In the genomic region with DNA sequence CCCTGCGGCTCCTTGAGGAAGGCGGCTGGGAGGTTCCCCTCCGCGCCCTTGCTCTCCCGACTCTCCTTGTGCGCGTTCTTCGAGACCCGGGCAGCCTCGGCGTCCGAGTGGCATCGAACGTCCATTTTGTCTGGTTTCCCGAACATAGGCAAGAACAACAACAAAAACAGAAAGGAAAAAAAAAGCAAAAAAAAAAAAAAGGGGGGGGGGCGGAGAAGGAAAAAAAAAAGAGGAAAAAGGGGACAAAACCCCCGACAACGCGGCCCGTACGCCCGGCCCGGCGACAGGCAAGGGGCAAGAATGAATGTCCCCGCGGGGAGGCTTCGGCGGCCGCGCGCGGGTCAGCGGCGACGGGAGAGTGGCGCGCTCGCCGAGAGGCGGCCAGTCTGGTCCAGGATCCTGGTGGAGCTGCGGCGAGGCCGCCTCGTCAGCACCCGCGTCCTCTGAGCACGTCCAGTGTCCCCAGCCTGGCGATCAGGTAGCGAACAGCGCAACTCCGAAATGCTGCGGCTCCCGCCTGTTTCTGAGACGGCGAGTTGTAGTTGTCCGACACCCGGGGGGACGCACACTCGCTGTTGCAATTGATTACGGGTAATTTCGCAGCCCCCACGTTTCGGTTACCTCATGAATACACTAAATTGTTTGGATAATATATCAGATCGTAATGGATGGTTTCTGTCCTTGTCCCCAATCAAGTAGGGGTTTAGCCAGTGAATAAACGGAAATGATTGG, we compare ENCODE assay signal across 9 cellular contexts. TPM values are rescaled to one million over a fixed set of nuclear protein-coding genes. Genes with fewer than 3 reads are reported as not detected.
DNase-seq lines count a peak whose midpoint lies in the region; ATAC-seq and TF ChIP-seq lines count a peak whose summit lies in the region.
"Had no signal": no experiment of that assay in that cellular context is flagged by ENCODE, and none has a peak within 500 bp of the region (broad histone marks: within the 10 kb centered on the region; RNA-seq: fewer than 3 reads in every experiment).

Gene VAX1 (minus strand): TSS at position 360 of the 732 bp plus-strand sequence. CDS start 214 bp downstream, at position 146.

- peaks cover 68 to 100% (median 95%) of the 10 kb centered on the region in 9 donors for H3K27me3 ChIP-seq in heart left ventricle
- H3K27me3 ChIP-seq in brain microvascular endothelial cell (replicated peaks): peaks cover 75% of the 10 kb centered on the region
- H3K27me3 ChIP-seq in mesenchymal stem cell (ENCODE audit: control insufficient read depth in 1 of 2, insufficient read depth in 1 of 2, low read length in 2 of 2): peaks cover 91 to 93% of the 10 kb centered on the region in 2 experiments
- H3K27me3 ChIP-seq in upper lobe of right lung: peaks cover 94% of the 10 kb centered on the region

- H3K4me3 ChIP-seq in heart left ventricle (peak within 1 kb of the TSS; percentile 17 to 52 (median 35)), brain microvascular endothelial cell (ENCODE audit: low read depth, low read length) (peak within 1 kb of the TSS; percentile 30), mesenchymal stem cell (ENCODE audit: insufficient read depth in 1 of 2, low read depth in 1 of 2, low read length in 2 of 2) (peak within 1 kb of the TSS; percentile 47 to 64), upper lobe of right lung (peak within 1 kb of the TSS; percentile 28)

- ATAC-seq in heart left ventricle: no peak
- ATAC-seq in upper lobe of right lung: no peak
- ATAC-seq in HG03442 (IDR thresholded peaks at IDR 0.05; ENCODE audit: unreplicated experiment): no peak

- no peak within 1 kb of the TSS for H4K8ac ChIP-seq in mesenchymal stem cell (ENCODE audit: low read length)

- no peak within 1 kb of the TSS for H3K9ac ChIP-seq in mesenchymal stem cell (ENCODE audit: low read length)

- WGBS in heart left ventricle, 4 donors: 3 to 4% (median 3%) methylated on average over 54 to 64 of the region's 65 CpGs
- under 1% methylated on average over 46 of the region's 65 CpGs for WGBS in mesenchymal stem cell

- H3K14ac ChIP-seq in mesenchymal stem cell (ENCODE audit: low read length in 2 of 2): peak within 1 kb of the TSS in 1 of 2 experiments; percentile 57

- H3K4me2 ChIP-seq in mesenchymal stem cell (ENCODE audit: low read length, poor library complexity, severe bottlenecking): peak within 1 kb of the TSS; percentile 92

- DNase-seq in heart left ventricle (no peak), cardiac septum (ENCODE audit: low spot score) (no peak), brain microvascular endothelial cell (no peak), mesenchymal stem cell (no peak), upper lobe of right lung (no peak), GDM1 (lab: John Stamatoyannopoulos, UW) (no peak), COR-L47 (lab: John Stamatoyannopoulos, UW) (no peak)

- in situ Hi-C loops in brain microvascular endothelial cell (cut with HindIII; ENCODE audit: low pct_ligation_motif_present, low sequenced_read_pairs): no loop called here

- H3K4me1 ChIP-seq in heart left ventricle (peaks cover 0 to 45% (median 18%) of the 10 kb centered on the region in 12 donors), mesenchymal stem cell (ENCODE audit: control insufficient read depth, insufficient read depth, low read depth, low read length) (peaks cover 35% of the 10 kb centered on the region), upper lobe of right lung (peaks cover 10% of the 10 kb centered on the region)

- H3K18ac ChIP-seq in mesenchymal stem cell (ENCODE audit: low read depth in 1 of 2, low read length in 2 of 2): no peak within 1 kb of the TSS

- H3K36me3 ChIP-seq in heart left ventricle (no peaks in the 10 kb centered on the region), brain microvascular endothelial cell (replicated peaks) (no peaks in the 10 kb centered on the region), mesenchymal stem cell (ENCODE audit: control insufficient read depth in 1 of 2, insufficient read depth in 2 of 2, low read depth in 1 of 2, low read length in 2 of 2) (no peaks in the 10 kb centered on the region), upper lobe of right lung (no peaks in the 10 kb centered on the region)

- TF ChIP-seq CTCF in heart left ventricle (IDR thresholded peaks at IDR 0.05) (no peak), brain microvascular endothelial cell (IDR thresholded peaks at IDR 0.05; ENCODE audit: low read depth, low read length, missing control alignments) (no peak), upper lobe of right lung (IDR thresholded peaks at IDR 0.05) (no peak)

- no peak within 1 kb of the TSS for H2BK15ac ChIP-seq in mesenchymal stem cell (ENCODE audit: low read depth, poor library complexity, severe bottlenecking)

- H2BK120ac ChIP-seq in mesenchymal stem cell (ENCODE audit: low read depth, low read length): no peak within 1 kb of the TSS

- H2AK5ac ChIP-seq in mesenchymal stem cell (ENCODE audit: low read length, severe bottlenecking): no peak within 1 kb of the TSS

- TF ChIP-seq POLR2A in heart left ventricle (IDR thresholded peaks at IDR 0.05): no peak

- no peak within 1 kb of the TSS for H2BK5ac ChIP-seq in mesenchymal stem cell (ENCODE audit: low read depth, low read length, poor library complexity, severe bottlenecking)

- no peak within 1 kb of the TSS for H4K91ac ChIP-seq in mesenchymal stem cell (ENCODE audit: low read length)

- no peak within 1 kb of the TSS for H2AFZ ChIP-seq in mesenchymal stem cell (ENCODE audit: low read depth, low read length)

- H3K23ac ChIP-seq in mesenchymal stem cell (ENCODE audit: low read length in 2 of 2): no peak within 1 kb of the TSS

- H3K4ac ChIP-seq in mesenchymal stem cell (ENCODE audit: low read depth in 1 of 2, low read length in 2 of 2): no peak within 1 kb of the TSS

- H3K27ac ChIP-seq in heart left ventricle (no peak within 1 kb of the TSS), brain microvascular endothelial cell (no peak within 1 kb of the TSS), mesenchymal stem cell (ENCODE audit: low read length, poor library complexity, severe bottlenecking) (no peak within 1 kb of the TSS), upper lobe of right lung (no peak within 1 kb of the TSS)

- H3K79me1 ChIP-seq in mesenchymal stem cell (replicated peaks; ENCODE audit: low read length, poor library complexity, severe bottlenecking): no peaks in the 10 kb centered on the region

- H2BK12ac ChIP-seq in mesenchymal stem cell (ENCODE audit: low read length in 2 of 2): no peak within 1 kb of the TSS

- H3K9me3 ChIP-seq in heart left ventricle (no peaks in the 10 kb centered on the region), mesenchymal stem cell (ENCODE audit: control insufficient read depth, low read length) (peaks cover 10% of the 10 kb centered on the region), upper lobe of right lung (no peaks in the 10 kb centered on the region)

- intact Hi-C loops in heart left ventricle (cut with DNase I): no loop called here
- intact Hi-C loops in cardiac septum (cut with DNase I): no loop called here
- intact Hi-C loops in upper lobe of right lung (cut with DNase I): no loop called here

RNA-seq across cellular contexts. Expression of gene VAX1, which starts in this region (rescaled TPM):
- total RNA-seq in heart left ventricle: not detected
- polyA plus RNA-seq in heart left ventricle: not detected
- not detected for total RNA-seq in cardiac septum
- polyA plus RNA-seq in mesenchymal stem cell (2013, experiment 1 of 2): not detected
- not detected for polyA plus RNA-seq in mesenchymal stem cell (2013, experiment 2 of 2)
- total RNA-seq in upper lobe of right lung: not detected
- polyA plus RNA-seq: adipose tissue had no signal
